Comparison of ENCODE assay signal across 8 cellular contexts in genomic region chr12:118376089-118377004, GRCh38. TPM values are rescaled to one million over a fixed set of nuclear protein-coding genes. Genes with fewer than 3 reads are reported as not detected.
A peak's percentile ranks its signal among the peaks of the same experiment; 100 is the strongest.
DNase-seq lines count a peak whose midpoint lies in the region; ATAC-seq, FAIRE-seq and TF ChIP-seq lines count a peak whose summit lies in the region.

Gene SUDS3, plus strand, starts transcription at chr12:118376555. Its CDS starts 137 bp downstream, at chr12:118376692.

- peak within 1 kb of the TSS; percentile 91 for H3K4me2 ChIP-seq in smooth muscle cell

- peak within 1 kb of the TSS; percentile 99 for H2AFZ ChIP-seq in smooth muscle cell (ENCODE audit: low read depth)

- DNase-seq in NCI-H446 (lab: John Stamatoyannopoulos, UW) (peak; percentile 53 to 89), caudate nucleus (lab: John Stamatoyannopoulos, UW) (peak; percentile 57 to 95 (median 86)), iPS-NIHi7 (ENCODE audit: extremely low spot score) (peak; percentile 87), smooth muscle cell (lab: John Stamatoyannopoulos, UW; ENCODE audit: unreplicated experiment) (peak; percentile 80)
- DNase-seq in activated CD4-positive, CD25-positive, alpha-beta regulatory T cell treated with anti-CD3 and anti-CD28 coated beads, Interleukin-2, amount 50 U/mL, for 16 hours (ENCODE audit: low read depth, low spot score): peak; percentile 91

- peaks cover 3% of the 10 kb centered on the region for H3F3A ChIP-seq in smooth muscle cell (ENCODE audit: low read depth)

- peaks cover 7% of the 10 kb centered on the region for H3K27me3 ChIP-seq in smooth muscle cell (ENCODE audit: low read depth)

- TF ChIP-seq CTCF in smooth muscle cell (IDR thresholded peaks at IDR 0.05; ENCODE audit: borderline replicate concordance, insufficient read depth, poor library complexity, severe bottlenecking): peak; percentile 94

- peak; percentile 27 for ATAC-seq in HG03045 (IDR thresholded peaks at IDR 0.05; ENCODE audit: unreplicated experiment)
- no peak for ATAC-seq in GM19023 (IDR thresholded peaks at IDR 0.05; ENCODE audit: unreplicated experiment)

- peaks cover 11% of the 10 kb centered on the region for H3K4me1 ChIP-seq in smooth muscle cell (ENCODE audit: low read depth)

- H3K4me3 ChIP-seq in smooth muscle cell: peak within 1 kb of the TSS; percentile 98

- FAIRE-seq in G401.6 (lab: Jason Lieb, UNC): peak; percentile 34

- no peaks in the 10 kb centered on the region for H3K36me3 ChIP-seq in smooth muscle cell (ENCODE audit: low read depth)

- no peaks in the 10 kb centered on the region for H3K9me3 ChIP-seq in smooth muscle cell (replicated peaks; ENCODE audit: low read depth)

- peaks cover 29% of the 10 kb centered on the region for H4K20me1 ChIP-seq in smooth muscle cell (ENCODE audit: low read depth)

- H3K9ac ChIP-seq in smooth muscle cell (ENCODE audit: low read depth): peak within 1 kb of the TSS; percentile 99

- WGBS in smooth muscle cell (ENCODE audit: low lambda C conversion rate): under 1% methylated on average over 75 of the region's 102 CpGs

- H3K79me2 ChIP-seq in smooth muscle cell (ENCODE audit: low read depth): peaks cover 30% of the 10 kb centered on the region

- peak within 1 kb of the TSS; percentile 100 for H3K27ac ChIP-seq in caudate nucleus (ENCODE audit: low read depth, low read length)
- peak within 1 kb of the TSS; percentile 94 for H3K27ac ChIP-seq in smooth muscle cell (ENCODE audit: low read depth)

RNA-seq across cellular contexts. Expression of gene SUDS3, which starts in this region (rescaled TPM):
- total RNA-seq in smooth muscle cell: 34.9 and 58.2 TPM in 2 replicates
- polyA plus RNA-seq in smooth muscle cell: 11.4 and 16.4 TPM in 2 replicates
